Comparison of ENCODE assay signal across 21 cellular contexts in genomic region chr4:47829438-47829837, GRCh38.
"Had no signal": no experiment of that assay in that cellular context is flagged by ENCODE, and none has a peak within 500 bp of the region (broad histone marks: within the 10 kb centered on the region; RNA-seq: fewer than 3 reads in every experiment).

No MANE protein-coding gene starts in this region.

- H3K36me3 ChIP-seq: adrenal gland, Peyer's patch had no signal

- H3K9me3 ChIP-seq: adrenal gland, Peyer's patch had no signal

- H3K4me3 ChIP-seq: adrenal gland, Peyer's patch had no signal

- DNase-seq: activated CD4-positive, alpha-beta memory T cell treated with anti-CD3 and anti-CD28 coated beads, Interleukin-2, amount 10 ng/mL, durations not matched to agents 7 days and 5 days; activated CD4-positive, alpha-beta T cell treated with anti-CD3 and anti-CD28 coated beads, Interleukin-2, amount 50 U/mL, for 1 hour; activated CD4-positive, CD25-positive, alpha-beta regulatory T cell; activated gamma-delta T cell; activated naive CD4-positive, alpha-beta T cell treated with anti-CD3 and anti-CD28 coated beads for 36 hours; activated T-cell treated with anti-CD3 and anti-CD28 coated beads for 4 hours; activated T-cell treated with anti-CD3 and anti-CD28 coated beads, Interleukin-2, amount 50 U/mL, for 48 hours; adrenal gland; anterior cingulate cortex; central memory CD4-positive, alpha-beta T cell; Karpas-422; NCI-H146; NCI-H187 treated with DMSO at 0.1 percent for 48 hours; NCI-H2081 treated with DMSO at 0.1 percent for 48 hours; NCI-H446; Peyer's patch; SHP77 treated with DMSO at 0.1 percent for 48 hours; T-helper 17 cell; T-helper 9 cell had no signal

- H3K4me1 ChIP-seq: adrenal gland, Peyer's patch had no signal

- H3K27me3 ChIP-seq: adrenal gland, Peyer's patch had no signal

- H3K27ac ChIP-seq: adrenal gland, Peyer's patch, RWPE1 had no signal

- ATAC-seq: activated T-helper 17 cell treated with anti-CD3 and anti-CD28 coated beads, Interleukin-2, amount 50 U/mL, for 72 hours; T-helper 17 cell had no signal
